1 cellular context compared by ENCODE assay signal in the genomic region with DNA sequence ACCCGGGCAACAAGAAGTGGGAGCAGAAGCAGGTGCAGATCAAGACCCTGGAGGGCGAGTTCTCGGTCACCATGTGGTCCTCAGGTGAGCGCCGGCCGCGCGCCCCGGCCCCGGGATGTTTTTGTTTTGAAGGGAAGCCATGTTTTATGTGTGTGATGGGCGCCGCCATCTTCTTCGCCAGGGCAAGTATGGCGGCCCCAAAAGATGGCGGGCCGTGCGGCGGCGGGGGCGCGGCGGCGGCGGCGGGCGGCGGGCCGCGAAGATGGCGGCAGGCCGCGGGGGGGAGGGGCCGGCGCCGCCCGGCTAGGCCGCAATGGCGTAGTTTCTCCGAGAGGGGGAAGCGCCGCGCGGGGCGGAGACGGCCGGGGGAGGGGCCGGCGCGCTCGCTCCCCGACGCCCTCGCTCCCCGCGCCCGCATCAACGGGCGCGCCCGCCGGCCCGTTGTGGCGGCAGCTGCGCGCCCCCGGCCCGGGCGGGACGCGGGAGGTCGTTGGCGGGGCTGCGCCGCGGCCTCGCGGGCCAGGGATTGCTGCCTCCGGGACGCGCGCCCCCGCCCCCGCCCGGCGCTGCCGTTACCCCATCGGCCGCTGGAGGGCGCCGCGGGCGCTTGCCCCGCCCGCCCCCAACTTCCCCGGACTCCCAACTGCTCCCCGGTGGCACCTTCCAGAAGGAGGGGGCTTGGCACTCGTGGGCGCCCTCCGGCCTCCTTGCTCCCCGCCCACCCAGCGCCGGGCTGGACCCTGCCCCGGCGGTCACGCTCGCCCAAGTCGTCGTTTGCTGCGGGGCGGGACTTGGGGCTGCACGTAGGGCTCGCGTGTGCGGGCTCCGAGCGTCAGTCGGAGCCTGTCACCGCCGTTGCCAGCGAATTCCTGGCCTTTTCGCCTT.
TF ChIP-seq lines count a peak whose summit lies in the region.

No MANE protein-coding gene starts in this region.

TF ChIP-seq in SK-N-SH, 30 proteins besides CTCF, POLR2A, EP300 and RAD21 (continued from another document):
- TF ChIP-seq, protein P1, sequence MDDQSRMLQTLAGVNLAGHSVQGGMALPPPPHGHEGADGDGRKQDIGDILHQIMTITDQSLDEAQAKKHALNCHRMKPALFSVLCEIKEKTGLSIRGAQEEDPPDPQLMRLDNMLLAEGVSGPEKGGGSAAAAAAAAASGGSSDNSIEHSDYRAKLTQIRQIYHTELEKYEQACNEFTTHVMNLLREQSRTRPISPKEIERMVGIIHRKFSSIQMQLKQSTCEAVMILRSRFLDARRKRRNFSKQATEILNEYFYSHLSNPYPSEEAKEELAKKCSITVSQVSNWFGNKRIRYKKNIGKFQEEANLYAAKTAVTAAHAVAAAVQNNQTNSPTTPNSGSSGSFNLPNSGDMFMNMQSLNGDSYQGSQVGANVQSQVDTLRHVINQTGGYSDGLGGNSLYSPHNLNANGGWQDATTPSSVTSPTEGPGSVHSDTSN (IDR thresholded peaks at IDR 0.05), result no peak
- no peak for TF ChIP-seq TEAD4 (IDR thresholded peaks at IDR 0.05; ENCODE audit: borderline replicate concordance, insufficient read depth)
- TF ChIP-seq, protein P2, sequence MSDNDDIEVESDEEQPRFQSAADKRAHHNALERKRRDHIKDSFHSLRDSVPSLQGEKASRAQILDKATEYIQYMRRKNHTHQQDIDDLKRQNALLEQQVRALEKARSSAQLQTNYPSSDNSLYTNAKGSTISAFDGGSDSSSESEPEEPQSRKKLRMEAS (IDR thresholded peaks at IDR 0.05; ENCODE audit: low read depth), result peak; percentile 87
- TF ChIP-seq, protein P3, sequence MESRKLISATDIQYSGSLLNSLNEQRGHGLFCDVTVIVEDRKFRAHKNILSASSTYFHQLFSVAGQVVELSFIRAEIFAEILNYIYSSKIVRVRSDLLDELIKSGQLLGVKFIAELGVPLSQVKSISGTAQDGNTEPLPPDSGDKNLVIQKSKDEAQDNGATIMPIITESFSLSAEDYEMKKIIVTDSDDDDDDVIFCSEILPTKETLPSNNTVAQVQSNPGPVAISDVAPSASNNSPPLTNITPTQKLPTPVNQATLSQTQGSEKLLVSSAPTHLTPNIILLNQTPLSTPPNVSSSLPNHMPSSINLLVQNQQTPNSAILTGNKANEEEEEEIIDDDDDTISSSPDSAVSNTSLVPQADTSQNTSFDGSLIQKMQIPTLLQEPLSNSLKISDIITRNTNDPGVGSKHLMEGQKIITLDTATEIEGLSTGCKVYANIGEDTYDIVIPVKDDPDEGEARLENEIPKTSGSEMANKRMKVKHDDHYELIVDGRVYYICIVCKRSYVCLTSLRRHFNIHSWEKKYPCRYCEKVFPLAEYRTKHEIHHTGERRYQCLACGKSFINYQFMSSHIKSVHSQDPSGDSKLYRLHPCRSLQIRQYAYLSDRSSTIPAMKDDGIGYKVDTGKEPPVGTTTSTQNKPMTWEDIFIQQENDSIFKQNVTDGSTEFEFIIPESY (IDR thresholded peaks at IDR 0.05; ENCODE audit: borderline replicate concordance, low read depth), result 0 out of 2 replicates have a peak, but pooled peaks have one; percentile 16
- TF ChIP-seq FOXJ3 (CRISPR knock-in tag; IDR thresholded peaks at IDR 0.05), result no peak
- peak; percentile 94 for TF ChIP-seq YY1 (IDR thresholded peaks at IDR 0.05; ENCODE audit: low read depth)
- TF ChIP-seq, protein P4, sequence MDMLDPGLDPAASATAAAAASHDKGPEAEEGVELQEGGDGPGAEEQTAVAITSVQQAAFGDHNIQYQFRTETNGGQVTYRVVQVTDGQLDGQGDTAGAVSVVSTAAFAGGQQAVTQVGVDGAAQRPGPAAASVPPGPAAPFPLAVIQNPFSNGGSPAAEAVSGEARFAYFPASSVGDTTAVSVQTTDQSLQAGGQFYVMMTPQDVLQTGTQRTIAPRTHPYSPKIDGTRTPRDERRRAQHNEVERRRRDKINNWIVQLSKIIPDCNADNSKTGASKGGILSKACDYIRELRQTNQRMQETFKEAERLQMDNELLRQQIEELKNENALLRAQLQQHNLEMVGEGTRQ (IDR thresholded peaks at IDR 0.05; ENCODE audit: borderline replicate concordance, low read depth, low read length), result no peak
- no peak; the same call in 1 of the 2 replicates for TF ChIP-seq RCOR1 (IDR thresholded peaks at IDR 0.05; ENCODE audit: low read length)
- TF ChIP-seq NFIC (IDR thresholded peaks at IDR 0.05; ENCODE audit: borderline replicate concordance), result 0 out of 2 replicates have a peak, but pooled peaks have one; percentile 13
- no peak for TF ChIP-seq GATA2 (CRISPR knock-in tag; IDR thresholded peaks at IDR 0.05)
- peak; percentile 36 for TF ChIP-seq CHD2 (IDR thresholded peaks at IDR 0.05; ENCODE audit: low read length, partially characterized antibody)
- TF ChIP-seq SIN3A (IDR thresholded peaks at IDR 0.05; ENCODE audit: borderline replicate concordance, low read depth, low read length), result peak; percentile 53; the same call in 1 of the 2 replicates
- TF ChIP-seq JUND (IDR thresholded peaks at IDR 0.05), result no peak
- TF ChIP-seq GABPA (IDR thresholded peaks at IDR 0.05; ENCODE audit: low read depth), result no peak
- TF ChIP-seq EZH2phosphoT487 (IDR thresholded peaks at IDR 0.05; ENCODE audit: borderline replicate concordance, low read depth), result no peak
- TF ChIP-seq RXRA (IDR thresholded peaks at IDR 0.05; ENCODE audit: borderline replicate concordance, low read depth), result no peak
- TF ChIP-seq, protein P5, sequence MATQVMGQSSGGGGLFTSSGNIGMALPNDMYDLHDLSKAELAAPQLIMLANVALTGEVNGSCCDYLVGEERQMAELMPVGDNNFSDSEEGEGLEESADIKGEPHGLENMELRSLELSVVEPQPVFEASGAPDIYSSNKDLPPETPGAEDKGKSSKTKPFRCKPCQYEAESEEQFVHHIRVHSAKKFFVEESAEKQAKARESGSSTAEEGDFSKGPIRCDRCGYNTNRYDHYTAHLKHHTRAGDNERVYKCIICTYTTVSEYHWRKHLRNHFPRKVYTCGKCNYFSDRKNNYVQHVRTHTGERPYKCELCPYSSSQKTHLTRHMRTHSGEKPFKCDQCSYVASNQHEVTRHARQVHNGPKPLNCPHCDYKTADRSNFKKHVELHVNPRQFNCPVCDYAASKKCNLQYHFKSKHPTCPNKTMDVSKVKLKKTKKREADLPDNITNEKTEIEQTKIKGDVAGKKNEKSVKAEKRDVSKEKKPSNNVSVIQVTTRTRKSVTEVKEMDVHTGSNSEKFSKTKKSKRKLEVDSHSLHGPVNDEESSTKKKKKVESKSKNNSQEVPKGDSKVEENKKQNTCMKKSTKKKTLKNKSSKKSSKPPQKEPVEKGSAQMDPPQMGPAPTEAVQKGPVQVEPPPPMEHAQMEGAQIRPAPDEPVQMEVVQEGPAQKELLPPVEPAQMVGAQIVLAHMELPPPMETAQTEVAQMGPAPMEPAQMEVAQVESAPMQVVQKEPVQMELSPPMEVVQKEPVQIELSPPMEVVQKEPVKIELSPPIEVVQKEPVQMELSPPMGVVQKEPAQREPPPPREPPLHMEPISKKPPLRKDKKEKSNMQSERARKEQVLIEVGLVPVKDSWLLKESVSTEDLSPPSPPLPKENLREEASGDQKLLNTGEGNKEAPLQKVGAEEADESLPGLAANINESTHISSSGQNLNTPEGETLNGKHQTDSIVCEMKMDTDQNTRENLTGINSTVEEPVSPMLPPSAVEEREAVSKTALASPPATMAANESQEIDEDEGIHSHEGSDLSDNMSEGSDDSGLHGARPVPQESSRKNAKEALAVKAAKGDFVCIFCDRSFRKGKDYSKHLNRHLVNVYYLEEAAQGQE (IDR thresholded peaks at IDR 0.05; ENCODE audit: low read depth, low read length), result no peak
- no peak for TF ChIP-seq POLR2AphosphoS5 (IDR thresholded peaks at IDR 0.05; ENCODE audit: low read depth, low read length)
- peak; percentile 74 for TF ChIP-seq TAF1 (IDR thresholded peaks at IDR 0.05; ENCODE audit: borderline replicate concordance, low read depth, low read length)
